1 cellular context compared by ENCODE assay signal in the genomic region with DNA sequence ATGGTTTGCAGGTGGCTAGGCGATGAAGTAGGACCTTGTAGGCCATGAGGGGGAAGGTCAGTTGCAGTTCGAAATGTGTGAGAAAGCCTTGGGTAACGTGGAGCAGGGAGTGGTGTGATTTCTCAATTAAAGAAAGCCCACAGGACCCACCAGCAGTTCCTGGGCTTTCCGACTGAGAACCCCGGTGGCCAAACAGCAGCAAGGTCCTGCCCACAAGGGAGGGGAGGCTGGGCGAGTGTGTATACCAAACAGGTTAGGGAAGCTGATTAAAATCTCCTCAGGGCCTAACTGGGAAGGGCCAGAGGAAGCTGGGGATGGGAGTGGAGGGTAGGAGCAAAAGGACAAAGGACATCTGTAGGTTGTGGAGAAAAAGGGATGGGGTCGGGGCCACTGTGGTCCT.
TF ChIP-seq lines count a peak whose summit lies in the region.

No MANE protein-coding gene starts in this region.

TF ChIP-seq in WTC11, 78 proteins besides CTCF, POLR2A, EP300 and RAD21:
- TF ChIP-seq, protein P1, sequence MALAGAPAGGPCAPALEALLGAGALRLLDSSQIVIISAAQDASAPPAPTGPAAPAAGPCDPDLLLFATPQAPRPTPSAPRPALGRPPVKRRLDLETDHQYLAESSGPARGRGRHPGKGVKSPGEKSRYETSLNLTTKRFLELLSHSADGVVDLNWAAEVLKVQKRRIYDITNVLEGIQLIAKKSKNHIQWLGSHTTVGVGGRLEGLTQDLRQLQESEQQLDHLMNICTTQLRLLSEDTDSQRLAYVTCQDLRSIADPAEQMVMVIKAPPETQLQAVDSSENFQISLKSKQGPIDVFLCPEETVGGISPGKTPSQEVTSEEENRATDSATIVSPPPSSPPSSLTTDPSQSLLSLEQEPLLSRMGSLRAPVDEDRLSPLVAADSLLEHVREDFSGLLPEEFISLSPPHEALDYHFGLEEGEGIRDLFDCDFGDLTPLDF (CRISPR knock-in tag; IDR thresholded peaks at IDR 0.05) = no peak
- no peak for TF ChIP-seq ZNF425 (CRISPR knock-in tag; conservative IDR thresholded peaks at IDR 0.05)
- TF ChIP-seq MXD4 (CRISPR knock-in tag; IDR thresholded peaks at IDR 0.05; ENCODE audit: borderline replicate concordance) = no peak
- no peak for TF ChIP-seq RELA (CRISPR knock-in tag; IDR thresholded peaks at IDR 0.05; ENCODE audit: borderline replicate concordance)
- no peak for TF ChIP-seq HMGA2 (CRISPR knock-in tag; IDR thresholded peaks at IDR 0.05)
- TF ChIP-seq E2F5 (CRISPR knock-in tag; IDR thresholded peaks at IDR 0.05) = no peak
- TF ChIP-seq ZNF423 (CRISPR knock-in tag; IDR thresholded peaks at IDR 0.05) = no peak
TF ChIP-seq in WTC11: peak in this region for 0.
